ENCODE assay signal across 1 cellular context in the genomic region with DNA sequence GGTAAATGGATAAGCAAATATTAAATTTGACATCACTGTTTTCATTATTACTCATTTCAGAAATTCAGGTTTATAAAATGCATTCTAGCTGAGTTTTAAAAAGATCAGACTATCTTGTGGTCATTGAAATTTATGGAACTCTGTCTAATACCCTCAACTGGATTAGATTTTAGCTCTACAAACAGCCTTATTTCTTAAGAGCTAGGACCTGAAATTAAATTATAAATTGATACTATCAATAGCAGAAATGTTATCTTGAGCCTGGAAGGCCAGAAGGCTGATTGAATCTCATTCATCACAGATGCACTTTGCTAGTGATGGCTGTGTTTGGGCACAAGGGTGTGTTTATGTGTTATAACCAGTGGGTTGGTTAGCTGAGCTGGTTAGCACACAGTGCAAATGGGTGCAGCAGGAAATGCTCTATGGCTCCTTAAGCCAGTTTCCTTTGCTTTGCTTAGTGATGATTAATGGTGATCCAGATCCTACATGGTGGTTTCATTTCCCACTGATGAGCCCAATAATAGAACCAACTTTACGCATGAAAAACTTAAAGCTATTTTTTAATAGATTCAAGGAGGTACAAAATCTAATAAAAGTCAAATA.
TF ChIP-seq lines count a peak whose summit lies in the region.

No MANE protein-coding gene starts in this region.

TF ChIP-seq in A549, 52 proteins besides CTCF, POLR2A, EP300 and RAD21:
- TF ChIP-seq, protein P1, sequence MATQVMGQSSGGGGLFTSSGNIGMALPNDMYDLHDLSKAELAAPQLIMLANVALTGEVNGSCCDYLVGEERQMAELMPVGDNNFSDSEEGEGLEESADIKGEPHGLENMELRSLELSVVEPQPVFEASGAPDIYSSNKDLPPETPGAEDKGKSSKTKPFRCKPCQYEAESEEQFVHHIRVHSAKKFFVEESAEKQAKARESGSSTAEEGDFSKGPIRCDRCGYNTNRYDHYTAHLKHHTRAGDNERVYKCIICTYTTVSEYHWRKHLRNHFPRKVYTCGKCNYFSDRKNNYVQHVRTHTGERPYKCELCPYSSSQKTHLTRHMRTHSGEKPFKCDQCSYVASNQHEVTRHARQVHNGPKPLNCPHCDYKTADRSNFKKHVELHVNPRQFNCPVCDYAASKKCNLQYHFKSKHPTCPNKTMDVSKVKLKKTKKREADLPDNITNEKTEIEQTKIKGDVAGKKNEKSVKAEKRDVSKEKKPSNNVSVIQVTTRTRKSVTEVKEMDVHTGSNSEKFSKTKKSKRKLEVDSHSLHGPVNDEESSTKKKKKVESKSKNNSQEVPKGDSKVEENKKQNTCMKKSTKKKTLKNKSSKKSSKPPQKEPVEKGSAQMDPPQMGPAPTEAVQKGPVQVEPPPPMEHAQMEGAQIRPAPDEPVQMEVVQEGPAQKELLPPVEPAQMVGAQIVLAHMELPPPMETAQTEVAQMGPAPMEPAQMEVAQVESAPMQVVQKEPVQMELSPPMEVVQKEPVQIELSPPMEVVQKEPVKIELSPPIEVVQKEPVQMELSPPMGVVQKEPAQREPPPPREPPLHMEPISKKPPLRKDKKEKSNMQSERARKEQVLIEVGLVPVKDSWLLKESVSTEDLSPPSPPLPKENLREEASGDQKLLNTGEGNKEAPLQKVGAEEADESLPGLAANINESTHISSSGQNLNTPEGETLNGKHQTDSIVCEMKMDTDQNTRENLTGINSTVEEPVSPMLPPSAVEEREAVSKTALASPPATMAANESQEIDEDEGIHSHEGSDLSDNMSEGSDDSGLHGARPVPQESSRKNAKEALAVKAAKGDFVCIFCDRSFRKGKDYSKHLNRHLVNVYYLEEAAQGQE (IDR thresholded peaks at IDR 0.05) = no peak
- no peak for TF ChIP-seq RCOR1 (IDR thresholded peaks at IDR 0.05; ENCODE audit: low read depth, low read length)
- no peak for TF ChIP-seq CBX8 (IDR thresholded peaks at IDR 0.05)
- no peak for TF ChIP-seq CBX2 (IDR thresholded peaks at IDR 0.05; ENCODE audit: borderline replicate concordance, low read depth)
- no peak for TF ChIP-seq CHD4 (IDR thresholded peaks at IDR 0.05; ENCODE audit: borderline replicate concordance)
- TF ChIP-seq GATA3 (IDR thresholded peaks at IDR 0.05; ENCODE audit: borderline replicate concordance) = no peak
- TF ChIP-seq CHD2 (IDR thresholded peaks at IDR 0.05; ENCODE audit: low read length, partially characterized antibody) = no peak
- TF ChIP-seq RARB (CRISPR knock-in tag; IDR thresholded peaks at IDR 0.05) = no peak
- TF ChIP-seq HOXB13 (CRISPR knock-in tag; IDR thresholded peaks at IDR 0.05; ENCODE audit: low read depth) = no peak
- no peak for TF ChIP-seq CEBPB (IDR thresholded peaks at IDR 0.05)
- TF ChIP-seq ZNF302 (CRISPR knock-in tag; IDR thresholded peaks at IDR 0.05) = no peak
- no peak for TF ChIP-seq NFE2L2 (conservative IDR thresholded peaks at IDR 0.05; ENCODE audit: low read length)
- TF ChIP-seq, protein P2, sequence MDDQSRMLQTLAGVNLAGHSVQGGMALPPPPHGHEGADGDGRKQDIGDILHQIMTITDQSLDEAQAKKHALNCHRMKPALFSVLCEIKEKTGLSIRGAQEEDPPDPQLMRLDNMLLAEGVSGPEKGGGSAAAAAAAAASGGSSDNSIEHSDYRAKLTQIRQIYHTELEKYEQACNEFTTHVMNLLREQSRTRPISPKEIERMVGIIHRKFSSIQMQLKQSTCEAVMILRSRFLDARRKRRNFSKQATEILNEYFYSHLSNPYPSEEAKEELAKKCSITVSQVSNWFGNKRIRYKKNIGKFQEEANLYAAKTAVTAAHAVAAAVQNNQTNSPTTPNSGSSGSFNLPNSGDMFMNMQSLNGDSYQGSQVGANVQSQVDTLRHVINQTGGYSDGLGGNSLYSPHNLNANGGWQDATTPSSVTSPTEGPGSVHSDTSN (IDR thresholded peaks at IDR 0.05) = no peak
- TF ChIP-seq, protein P3, sequence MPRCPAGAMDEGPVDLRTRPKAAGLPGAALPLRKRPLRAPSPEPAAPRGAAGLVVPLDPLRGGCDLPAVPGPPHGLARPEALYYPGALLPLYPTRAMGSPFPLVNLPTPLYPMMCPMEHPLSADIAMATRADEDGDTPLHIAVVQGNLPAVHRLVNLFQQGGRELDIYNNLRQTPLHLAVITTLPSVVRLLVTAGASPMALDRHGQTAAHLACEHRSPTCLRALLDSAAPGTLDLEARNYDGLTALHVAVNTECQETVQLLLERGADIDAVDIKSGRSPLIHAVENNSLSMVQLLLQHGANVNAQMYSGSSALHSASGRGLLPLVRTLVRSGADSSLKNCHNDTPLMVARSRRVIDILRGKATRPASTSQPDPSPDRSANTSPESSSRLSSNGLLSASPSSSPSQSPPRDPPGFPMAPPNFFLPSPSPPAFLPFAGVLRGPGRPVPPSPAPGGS (IDR thresholded peaks at IDR 0.05) = no peak
- TF ChIP-seq JUN (IDR thresholded peaks at IDR 0.05) = no peak
- no peak for TF ChIP-seq MYC (IDR thresholded peaks at IDR 0.05; ENCODE audit: borderline replicate concordance, low read length)
